Comparison of ENCODE assay signal across 15 cellular contexts in the genomic region with DNA sequence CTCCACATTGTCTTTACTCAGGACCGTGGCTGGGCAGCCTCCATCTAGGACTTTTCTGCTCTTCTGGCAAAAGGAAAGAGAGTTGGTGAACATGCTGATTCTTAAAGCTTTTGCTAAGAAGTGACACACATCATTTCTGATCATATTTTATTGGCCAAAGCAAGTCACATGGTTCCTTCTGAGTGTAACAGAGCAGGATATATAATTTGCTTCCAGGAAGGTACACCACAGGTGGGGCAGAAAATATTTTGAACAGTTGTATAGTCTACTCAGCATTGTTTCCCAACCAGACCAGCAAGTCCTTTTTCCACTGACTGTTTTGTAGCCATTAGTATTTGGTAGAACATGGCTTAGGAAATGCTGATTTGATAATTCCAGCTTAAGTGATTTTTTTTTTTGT.
"Had no signal": no experiment of that assay in that cellular context is flagged by ENCODE, and none has a peak within 500 bp of the region (broad histone marks: within the 10 kb centered on the region; RNA-seq: fewer than 3 reads in every experiment).

No MANE protein-coding gene starts in this region.

- H3K27ac ChIP-seq: body of pancreas, colonic mucosa, esophagus muscularis mucosa, hepatocyte, pancreas, stomach, thoracic aorta had no signal

- H3K27ac Mint-ChIP-seq: T-helper 2 cell treated with Interferon-gamma antibody and Interleukin-4, amounts not matched to agents 5 μg/mL and 100 μg/mL, for 36 hours had no signal

- H3K4me1 ChIP-seq: body of pancreas, colonic mucosa, esophagus muscularis mucosa, pancreas had no signal

- H3K9me3 Mint-ChIP-seq: naive B cell had no signal

- H3K4me3 ChIP-seq: body of pancreas, colonic mucosa, esophagus muscularis mucosa, hepatocyte, pancreas, stomach, thoracic aorta had no signal

- ATAC-seq: body of pancreas, left lobe of liver, pancreas had no signal

- H3K36me3 ChIP-seq: colonic mucosa, pancreas, stomach, thoracic aorta had no signal

- H3K9me3 ChIP-seq: body of pancreas, colonic mucosa, esophagus muscularis mucosa, pancreas, stomach, thoracic aorta had no signal

- DNase-seq: activated CD4-positive, alpha-beta T cell treated with anti-CD3 and anti-CD28 coated beads, Interleukin-2, amount 50 U/mL, for 4 hours; activated T-cell treated with anti-CD3 and anti-CD28 coated beads, Interleukin-2, amount 50 U/mL, for 48 hours; amniotic stem cell; body of pancreas; central memory CD4-positive, alpha-beta T cell; colonic mucosa; naive B cell; pancreas; stimulated activated CD4-positive, alpha-beta T cell treated with anti-CD3 and anti-CD28 coated beads, Interleukin-1b, Interleukin-23, amount 100 ng/mL, for 48 hours; stomach had no signal

- H3K27me3 ChIP-seq: body of pancreas, colonic mucosa, esophagus muscularis mucosa, hepatocyte, pancreas, stomach had no signal

- H3K27me3 Mint-ChIP-seq: naive B cell had no signal

- H3K4me3 Mint-ChIP-seq: T-helper 2 cell treated with Interferon-gamma antibody and Interleukin-4, amounts not matched to agents 5 μg/mL and 100 μg/mL, for 36 hours had no signal
